Comparison of ENCODE assay signal across 24 cellular contexts in genomic region chr14:70776197-70776596, GRCh38. TPM values are rescaled to one million over a fixed set of nuclear protein-coding genes. Genes with fewer than 3 reads are reported as not detected.
DNase-seq lines count a peak whose midpoint lies in the region; ATAC-seq and FAIRE-seq lines count a peak whose summit lies in the region.
"Had no signal": no experiment of that assay in that cellular context is flagged by ENCODE, and none has a peak within 500 bp of the region (broad histone marks: within the 10 kb centered on the region; RNA-seq: fewer than 3 reads in every experiment).

No MANE protein-coding gene starts in this region.

- H3K4me3 Mint-ChIP-seq in immature natural killer cell = no peak overlapping the region
- H3K4me3 Mint-ChIP-seq: endodermal cell; H9; stimulated activated naive CD8-positive, alpha-beta T cell treated with anti-CD3 and anti-CD28 coated beads, Interleukin-15, amount 100 ng/mL, for 72 hours; T-helper 1 cell treated with Interleukin-12 subunit alpha and Interleukin-12 subunit beta and Interleukin-4 antibody, amounts not matched to agents 30 μg/mL and 1 μg/mL, for 36 hours had no signal

- no peaks in the 10 kb centered on the region for H3K36me3 Mint-ChIP-seq in immature natural killer cell

- H3K4me1 Mint-ChIP-seq in immature natural killer cell = no peaks in the 10 kb centered on the region

- no peak for FAIRE-seq in urothelium cell line (lab: Jason Lieb, UNC)

- DNase-seq in urothelium cell line (ENCODE audit: low spot score) = no peak
- no peak for DNase-seq in immature natural killer cell
- DNase-seq: activated CD4-positive, alpha-beta T cell treated with anti-CD3 and anti-CD28 coated beads, Interleukin-2, amount 50 U/mL, for 1 hour; activated CD8-positive, alpha-beta memory T cell treated with anti-CD3 and anti-CD28 coated beads, Interleukin-2, amount 50 U/mL, for 4 hours; activated effector memory CD4-positive, alpha-beta T cell treated with anti-CD3 and anti-CD28 coated beads, Interleukin-2, amount 50 U/mL, for 16 hours; adrenal gland; Caco-2; colonic mucosa; endodermal cell; H9; NCI-H1048; NCI-H1930; PC-9; retina; SJCRH30; stimulated activated CD4-positive, alpha-beta T cell treated with anti-CD3 and anti-CD28 coated beads, Interleukin-4, amount 100 ng/mL, for 24 hours; stimulated activated naive CD8-positive, alpha-beta T cell treated with anti-CD3 and anti-CD28 coated beads, Interleukin-15, amount 100 ng/mL, for 72 hours; transverse colon had no signal

- peak; percentile 90 for ATAC-seq in GM18867 (IDR thresholded peaks at IDR 0.05; ENCODE audit: unreplicated experiment)
- peak; percentile 67 for ATAC-seq in GM21390 (IDR thresholded peaks at IDR 0.05; ENCODE audit: unreplicated experiment)
- peak; percentile 79 for ATAC-seq in HG02885 (IDR thresholded peaks at IDR 0.05; ENCODE audit: poor library complexity, unreplicated experiment)
- no peak for ATAC-seq in activated CD4-positive, CD25-positive, alpha-beta regulatory T cell treated with anti-CD3 and anti-CD28 coated beads, Interleukin-2, amount 50 U/mL, for 24 hours
- no peak for ATAC-seq in HG02623 (IDR thresholded peaks at IDR 0.05; ENCODE audit: unreplicated experiment)
- ATAC-seq: stimulated activated naive CD8-positive, alpha-beta T cell treated with anti-CD3 and anti-CD28 coated beads, Interleukin-15, amount 100 ng/mL, for 72 hours had no signal

- no peaks in the 10 kb centered on the region for H3K9me3 Mint-ChIP-seq in immature natural killer cell
- H3K9me3 Mint-ChIP-seq: endodermal cell; H9; stimulated activated naive CD8-positive, alpha-beta T cell treated with anti-CD3 and anti-CD28 coated beads, Interleukin-15, amount 100 ng/mL, for 72 hours; T-helper 1 cell treated with Interleukin-12 subunit alpha and Interleukin-12 subunit beta and Interleukin-4 antibody, amounts not matched to agents 30 μg/mL and 1 μg/mL, for 36 hours had no signal

- no peak overlapping the region for H3K27ac Mint-ChIP-seq in immature natural killer cell
- H3K27ac Mint-ChIP-seq: endodermal cell; stimulated activated naive CD8-positive, alpha-beta T cell treated with anti-CD3 and anti-CD28 coated beads, Interleukin-15, amount 100 ng/mL, for 72 hours; T-helper 1 cell treated with Interleukin-12 subunit alpha and Interleukin-12 subunit beta and Interleukin-4 antibody, amounts not matched to agents 30 μg/mL and 1 μg/mL, for 36 hours had no signal

- peaks cover 0 to 3% (median 0%) of the 10 kb centered on the region in 3 donors for H3K27me3 Mint-ChIP-seq in immature natural killer cell (ENCODE audit: low read depth in 3 of 3)
- H3K27me3 Mint-ChIP-seq: stimulated activated naive CD8-positive, alpha-beta T cell treated with anti-CD3 and anti-CD28 coated beads, Interleukin-15, amount 100 ng/mL, for 72 hours had no signal

RNA-seq across cellular contexts. Expression of gene MAP3K9, which starts 33.1 kb away (rescaled TPM):
- polyA plus RNA-seq in immature natural killer cell = under 1 TPM in 2 of 3 donors, not detected in 1; 0.48 to 0.55 TPM

Comparison
In these comparisons a context has a peak if more than half of its experiments do, and no peak if none do; other contexts are left out.
1. ATAC-seq: peak in GM18867 (single experiment), GM21390 (single experiment) and HG02885 (single experiment); none in activated CD4-positive, CD25-positive, alpha-beta regulatory T cell treated with anti-CD3 and anti-CD28 coated beads, Interleukin-2, amount 50 U/mL, for 24 hours (0 of 2) and HG02623 (single experiment).